In genomic region chr16:3715430-3715829, GRCh38 we compare ENCODE assay signal across 22 cellular contexts. TPM values are rescaled to one million over a fixed set of nuclear protein-coding genes. Genes with fewer than 3 reads are reported as not detected.
DNase-seq lines count a peak whose midpoint lies in the region; ATAC-seq, FAIRE-seq and TF ChIP-seq lines count a peak whose summit lies in the region.
"Had no signal": no experiment of that assay in that cellular context is flagged by ENCODE, and none has a peak within 500 bp of the region (broad histone marks: within the 10 kb centered on the region; RNA-seq: fewer than 3 reads in every experiment).

No MANE protein-coding gene starts in this region.

- no peak for TF ChIP-seq EP300 in GM12878 (IDR thresholded peaks at IDR 0.05; ENCODE audit: borderline replicate concordance in 1 of 2, control insufficient read depth in 1 of 2, low read depth in 2 of 2, low read length in 2 of 2)

- intact Hi-C loops in Right ventricle myocardium superior (cut with DNase I) = no loop called here
- intact Hi-C loops in left ventricle myocardium superior (cut with micrococcal nuclease) = no loop called here
- intact Hi-C loops in GM12878 (cut with micrococcal nuclease; ENCODE audit: unreplicated experiment) = no loop called here
- intact Hi-C loops in adrenal gland (cut with DNase I) = no loop called here

- no peak for FAIRE-seq in GM12878 (lab: Jason Lieb, UNC)
- FAIRE-seq: GM12892, HTR-8/SVneo had no signal

- no peaks in the 10 kb centered on the region for H3K9me3 Mint-ChIP-seq in stimulated activated memory B cell treated with anti-CD40 and anti-IgM and Interleukin-4, amounts not matched to agents 10 μg/mL and 1 μg/mL and 100 μg/mL, for 72 hours
- H3K9me3 Mint-ChIP-seq: mesothelial cell of epicardium had no signal

- H2AFZ ChIP-seq in GM12878 (ENCODE audit: control insufficient read depth, low read depth, low read length) = no peak overlapping the region

- H3K36me3 ChIP-seq in MG63 = peaks cover 58% of the 10 kb centered on the region
- peaks cover 0 to 3% of the 10 kb centered on the region in 2 experiments; a peak in 1 of 4 replicates for H3K36me3 ChIP-seq in GM12878 (ENCODE audit: control insufficient read depth in 2 of 2, insufficient read depth in 2 of 2, low read length in 1 of 2)
- no peaks in the 10 kb centered on the region for H3K36me3 ChIP-seq in adrenal gland (replicated peaks in 1 of 2)
- H3K36me3 ChIP-seq: ascending aorta had no signal

- H3K9ac ChIP-seq in GM12878 (ENCODE audit: control insufficient read depth, insufficient read depth, low read length) = no peak overlapping the region

- H3K9me3 ChIP-seq in MG63 (no peaks in the 10 kb centered on the region), GM12878 (replicated peaks; ENCODE audit: control insufficient read depth, insufficient read depth, low read length) (no peaks in the 10 kb centered on the region), adrenal gland (replicated peaks in 1 of 3) (no peaks in the 10 kb centered on the region)
- H3K9me3 ChIP-seq: ascending aorta had no signal

- WGBS in GM12878 (ENCODE audit: insufficient coverage, insufficient replicate concordance, low lambda C conversion rate, missing lambda C conversion rate) = 94% methylated on average over 6 of the region's 7 CpGs
- 83 to 94% (median 93%) methylated on average over 7 of the region's 7 CpGs for WGBS in adrenal gland, 4 donors

- RAD21 ChIA-PET in GM12878 (lab: Charles Lee; ENCODE audit: unreplicated experiment) = no interaction called here

- H3K27me3 ChIP-seq in MG63 = no peaks in the 10 kb centered on the region
- H3K27me3 ChIP-seq in GM12878 (replicated peaks in 1 of 2; ENCODE audit: control insufficient read depth in 2 of 2, insufficient read depth in 2 of 2, low read length in 1 of 2) = no peaks in the 10 kb centered on the region
- H3K27me3 ChIP-seq in adrenal gland = no peaks in the 10 kb centered on the region
- H3K27me3 ChIP-seq: ascending aorta, foreskin keratinocyte had no signal

- CTCF ChIA-PET in GM12878 (lab: Yijun Ruan, JAX) = interaction anchor here (1.2 kb wide), 1 partner anchor 163 kb away, joined by 4 read pairs; no protein-coding TSS in a partner anchor

- ATAC-seq in Right ventricle myocardium superior (ENCODE audit: poor library complexity) = no peak
- no peak for ATAC-seq in left ventricle myocardium superior
- ATAC-seq in GM12878 = no peak
- no peak for ATAC-seq in stimulated activated memory B cell treated with anti-CD40 and anti-IgM and Interleukin-4, amounts not matched to agents 10 μg/mL and 1 μg/mL and 100 μg/mL, for 72 hours
- ATAC-seq: foreskin keratinocyte, left cardiac atrium, sciatic nerve had no signal

- POLR2A ChIA-PET in GM12878 (lab: Charles Lee) = no interaction called here

- peaks cover 42% of the 10 kb centered on the region for H3K4me1 Mint-ChIP-seq in stimulated activated memory B cell treated with anti-CD40 and anti-IgM and Interleukin-4, amounts not matched to agents 10 μg/mL and 1 μg/mL and 100 μg/mL, for 72 hours

- TF ChIP-seq RAD21 in GM12878 (IDR thresholded peaks at IDR 0.05; ENCODE audit: insufficient read depth, low read depth, low read length) = no peak

- peaks cover 52% of the 10 kb centered on the region for H3K79me2 ChIP-seq in GM12878 (ENCODE audit: control insufficient read depth, insufficient read depth, low read length)

- H3K4me1 ChIP-seq in GM12878 (ENCODE audit: control insufficient read depth, insufficient read depth, low read length) = peaks cover 3% of the 10 kb centered on the region
- peaks cover 10 to 14% of the 10 kb centered on the region in 2 donors for H3K4me1 ChIP-seq in adrenal gland (replicated peaks in 1 of 2)

- no peak for TF ChIP-seq CTCF in GM12878 (IDR thresholded peaks at IDR 0.05 in 2 of 3, conservative IDR thresholded peaks at IDR 0.05 in 1 of 3; ENCODE audit: control insufficient read depth in 2 of 3, extremely low read depth in 1 of 3, insufficient read depth in 1 of 3, low read depth in 3 of 3, low read length in 3 of 3)
- TF ChIP-seq CTCF in adrenal gland (IDR thresholded peaks at IDR 0.05) = no peak

- peak overlapping the region; percentile 14 for H3K4me3 Mint-ChIP-seq in stimulated activated memory B cell treated with anti-CD40 and anti-IgM and Interleukin-4, amounts not matched to agents 10 μg/mL and 1 μg/mL and 100 μg/mL, for 72 hours

- SMC1A ChIA-PET in GM12878 (lab: Charles Lee; ENCODE audit: uncharacterized antibody, unreplicated experiment) = no interaction called here

- TF ChIP-seq POLR2A in GM12878 (IDR thresholded peaks at IDR 0.05; ENCODE audit: low read depth, low read length) (no peak), adrenal gland (IDR thresholded peaks at IDR 0.05) (no peak)

- H3K36me3 Mint-ChIP-seq in stimulated activated memory B cell treated with anti-CD40 and anti-IgM and Interleukin-4, amounts not matched to agents 10 μg/mL and 1 μg/mL and 100 μg/mL, for 72 hours = peaks cover 20% of the 10 kb centered on the region

- no peak overlapping the region for H3K27ac Mint-ChIP-seq in stimulated activated memory B cell treated with anti-CD40 and anti-IgM and Interleukin-4, amounts not matched to agents 10 μg/mL and 1 μg/mL and 100 μg/mL, for 72 hours

- H3K27ac ChIP-seq in GM12878 (ENCODE audit: control insufficient read depth, insufficient read depth) (no peak overlapping the region), adrenal gland (no peak overlapping the region)
- H3K27ac ChIP-seq: ascending aorta, foreskin keratinocyte had no signal

- H3K27me3 Mint-ChIP-seq in stimulated activated memory B cell treated with anti-CD40 and anti-IgM and Interleukin-4, amounts not matched to agents 10 μg/mL and 1 μg/mL and 100 μg/mL, for 72 hours = no peaks in the 10 kb centered on the region

- no peaks in the 10 kb centered on the region for H4K20me1 ChIP-seq in GM12878 (ENCODE audit: control insufficient read depth, insufficient read depth)

- in situ Hi-C loops in GM12878 (cut with MboI) = no loop called here

- BruUV-seq in GM12878 (replicated peaks; lab: Mats Ljungman, UMichigan) = no TSS peak

- DNase-seq in Right ventricle myocardium superior = peak; percentile 2
- DNase-seq in left ventricle myocardium superior = no peak
- DNase-seq in MG63 = no peak
- no peak for DNase-seq in GM12878 (ENCODE audit: low read depth, low spot score)
- DNase-seq in adrenal gland = no peak
- no peak for DNase-seq in SIG-M5 treated with dmso at 0.1 percent for 504 hours (lab: John Stamatoyannopoulos, UW; ENCODE audit: unreplicated experiment)
- no peak for DNase-seq in epidermal melanocyte (ENCODE audit: insufficient read length, low spot score)
- DNase-seq: activated CD4-positive, alpha-beta T cell treated with anti-CD3 and anti-CD28 coated beads, Interleukin-2, amount 50 U/mL, for 4 hours; activated effector memory CD4-positive, alpha-beta T cell treated with anti-CD3 and anti-CD28 coated beads, Interleukin-2, amount 50 U/mL, for 16 hours; foreskin keratinocyte; GF-D8; left cardiac atrium; NCI-H2029; NCI-H510A; SIG-M5; stimulated activated CD4-positive, alpha-beta T cell treated with anti-CD3 and anti-CD28 coated beads, Interleukin-1b, Interleukin-23, amount 100 ng/mL, for 48 hours had no signal

- H3K4me3 ChIP-seq in MG63 = peak overlapping the region; percentile 98; the same call in 1 of the 2 replicates
- peak overlapping the region; percentile 74; the same call in 1 of the 2 replicates for H3K4me3 ChIP-seq in GM12878
- no peak overlapping the region for H3K4me3 ChIP-seq in adrenal gland

- H3K4me2 ChIP-seq in GM12878 (ENCODE audit: control insufficient read depth, insufficient read depth) = 0 out of 2 replicates have a peak overlapping the region, but pooled peaks have one; percentile 19

TF ChIP-seq in GM12878, 131 proteins besides CTCF, POLR2A, EP300 and RAD21 (continues in another document):
- TF ChIP-seq FOXM1 (IDR thresholded peaks at IDR 0.05; ENCODE audit: low read depth, low read length) = no peak

RNA-seq across cellular contexts. Expression of gene TRAP1, which starts 1.9 kb away (rescaled TPM):
- total RNA-seq in Right ventricle myocardium superior (146 TPM), left ventricle myocardium superior (152 TPM), GM12878 (2014; rRNA removed) (308 and 442 TPM in 2 replicates), GM12878 (2014; rRNA removed; fragmentation: Illumina TruSeq; extraction: Trizol) (102 and 111 TPM in 2 replicates), GM12878 (2021) (287 and 303 TPM in 2 replicates), adrenal gland (100 to 1,000 TPM in 3 of 8 donors, 10 to 100 TPM in 5; 59.8 to 113 (median 80.9) TPM)
- total RNA-seq in MG63 (2014; rRNA removed; shearing (Covaris generic); ENCODE audit: low replicate concordance) = 91.1 and 96.3 TPM in 2 replicates
- 133 and 136 TPM in 2 replicates for total RNA-seq in GM12878 (2013; cell fraction: nucleolus; rRNA removed)
- 68.0 TPM for polyA plus RNA-seq in GM12878 (2011; ENCODE audit: low read depth)
- polyA plus RNA-seq in GM12878 (2011; rRNA removed) (106 and 262 TPM in 2 replicates), GM12878 (2014; fragmentation: Illumina TruSeq; extraction: Trizol) (112 and 214 TPM in 2 replicates), GM12878 (2014; fragmentation: Nextera tagmentation; extraction: Ambion mirVana) (10 to 100 TPM; 16.3 to 60.3 TPM), GM12878 (2014; rRNA removed) (238 and 391 TPM in 2 replicates), GM12878 (2016; fragmentation: Nextera tagmentation; extraction: Ambion mirVana) (100 to 1,000 TPM; 243 to 265 TPM), adrenal gland (100 to 1,000 TPM in 2 of 3 donors, 10 to 100 TPM in 1; 81.2 to 110 (median 100) TPM)
- polyA plus RNA-seq in GM12878 (2011; cell fraction: cytosol; rRNA removed) = 226 and 259 TPM in 2 replicates
- 396 and 407 TPM in 2 replicates for polyA plus RNA-seq in GM12878 (2011; cell fraction: nucleus; rRNA removed)
- 133 and 169 TPM in 2 replicates for polyA plus RNA-seq in GM12878 (2012)
- polyA minus RNA-seq in GM12878 (2011; rRNA and poly(A)+ RNA removed) = 273 and 287 TPM in 2 replicates
- polyA minus RNA-seq in GM12878 (2011; cell fraction: cytosol; rRNA and poly(A)+ RNA removed) = 68.3 and 93.6 TPM in 2 replicates
- polyA minus RNA-seq in GM12878 (2011; cell fraction: nucleus; rRNA and poly(A)+ RNA removed) = 79.7 and 130 TPM in 2 replicates

Comparison
In these comparisons a context has a peak if more than half of its experiments do, and no peak if none do; other contexts are left out.
1. H3K4me3 ChIP-seq: peak in MG63 (single experiment) and GM12878 (single experiment); none in adrenal gland (0 of 4).